In the genomic region with DNA sequence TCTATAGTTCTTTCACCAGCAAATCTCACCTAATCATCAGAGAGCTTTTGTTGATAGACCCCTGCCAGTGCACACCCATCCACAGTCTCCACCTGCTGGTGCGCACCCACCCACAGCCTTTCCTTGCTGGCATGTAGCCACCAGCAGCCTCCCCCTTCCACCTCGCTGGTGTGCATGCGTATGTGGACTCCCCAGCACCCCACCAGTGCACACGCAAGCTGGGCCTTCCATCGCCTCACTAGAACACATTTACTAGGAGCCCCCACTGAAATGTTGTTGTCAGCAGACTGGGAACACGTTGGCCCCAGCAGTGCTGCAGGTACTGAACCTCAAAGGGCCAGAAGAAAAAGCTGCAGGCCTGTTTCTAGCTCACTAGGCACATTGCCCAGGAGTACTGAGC, we compare ENCODE assay signal across 24 cellular contexts.
"Had no signal": no experiment of that assay in that cellular context is flagged by ENCODE, and none has a peak within 500 bp of the region (broad histone marks: within the 10 kb centered on the region; RNA-seq: fewer than 3 reads in every experiment).

No MANE protein-coding gene starts in this region.

- H3K27ac ChIP-seq: HL-60, RWPE1, SJSA1, SK-N-MC had no signal

- H3K36me3 ChIP-seq: MG63, SJSA1 had no signal

- ATAC-seq: Panc1, PC-3 had no signal

- H3K27me3 ChIP-seq: MG63, SJSA1 had no signal

- H3K4me3 ChIP-seq: MG63, SJSA1, SK-N-MC had no signal

- DNase-seq: Karpas-422, KBM-7, MG63, NCI-H1092, NCI-H1105 treated with DMSO at 0.1 percent for 48 hours, NCI-H1417 treated with DMSO at 0.1 percent for 48 hours, NCI-H146, NCI-H187, NCI-H2029, NCI-H2081 treated with DMSO at 0.1 percent for 48 hours, NCI-H2171, NCI-H226, NCI-H446, NCI-H510A, NCI-H524 treated with DMSO at 0.1 percent for 48 hours, NCI-H69, NCI-H774, PC-3, SIG-M5 had no signal

- H3K4me1 ChIP-seq: SJSA1 had no signal

- H3K9me3 ChIP-seq: MG63, SJSA1 had no signal
